ENCODE assay signal across 1 cellular context in genomic region chr17:19702231-19702641, GRCh38.
TF ChIP-seq lines count a peak whose summit lies in the region.

No MANE protein-coding gene starts in this region.

TF ChIP-seq in HepG2, 621 proteins besides CTCF, POLR2A, EP300 and RAD21 (continues in another document):
- TF ChIP-seq HNF1B (CRISPR knock-in tag; IDR thresholded peaks at IDR 0.05), result no peak
- peak; percentile 79 for TF ChIP-seq SKI (IDR thresholded peaks at IDR 0.05; ENCODE audit: partially characterized antibody)
- no peak for TF ChIP-seq SP1 (IDR thresholded peaks at IDR 0.05)
- TF ChIP-seq SP1 (CRISPR knock-in tag; IDR thresholded peaks at IDR 0.05), result no peak
- TF ChIP-seq PPARG (CRISPR knock-in tag; conservative IDR thresholded peaks at IDR 0.05), result peak; percentile 38
- TF ChIP-seq SP5 (CRISPR knock-in tag; IDR thresholded peaks at IDR 0.05; ENCODE audit: borderline replicate concordance, low read depth), result peak; percentile 42; the same call in 1 of the 2 replicates
- no peak for TF ChIP-seq ZXDC (CRISPR knock-in tag; IDR thresholded peaks at IDR 0.05)
- peak; percentile 45; the same call in 1 of the 2 replicates for TF ChIP-seq PHF21A (CRISPR knock-in tag; IDR thresholded peaks at IDR 0.05)
- no peak for TF ChIP-seq ZNF713 (CRISPR knock-in tag; IDR thresholded peaks at IDR 0.05)
- TF ChIP-seq CHCHD3 (CRISPR knock-in tag; IDR thresholded peaks at IDR 0.05), result no peak
- peak; percentile 82 for TF ChIP-seq ELF3 (CRISPR knock-in tag; IDR thresholded peaks at IDR 0.05)
- TF ChIP-seq MED1 (CRISPR knock-in tag; IDR thresholded peaks at IDR 0.05), result peak; percentile 36; the same call in 1 of the 2 replicates
- peak; percentile 59; the same call in 1 of the 2 replicates for TF ChIP-seq NR2F2 (IDR thresholded peaks at IDR 0.05; ENCODE audit: borderline replicate concordance, low read depth)
- peak; percentile 67; the same call in 1 of the 2 replicates for TF ChIP-seq HDAC2 (CRISPR knock-in tag; IDR thresholded peaks at IDR 0.05)
- no peak for TF ChIP-seq HDAC6 (IDR thresholded peaks at IDR 0.05; ENCODE audit: low read depth, low read length)
- TF ChIP-seq TARDBP (CRISPR knock-in tag; IDR thresholded peaks at IDR 0.05), result 0 out of 2 replicates have a peak, but pooled peaks have one; percentile 20
- TF ChIP-seq GRHL1 (CRISPR knock-in tag; conservative IDR thresholded peaks at IDR 0.05), result no peak
- TF ChIP-seq SPEN (CRISPR knock-in tag; IDR thresholded peaks at IDR 0.05; ENCODE audit: low read depth), result no peak
- peak; percentile 38 for TF ChIP-seq HNF4A (CRISPR knock-in tag; IDR thresholded peaks at IDR 0.05)
- TF ChIP-seq BCLAF1 (IDR thresholded peaks at IDR 0.05), result no peak
- no peak for TF ChIP-seq KDM1A (CRISPR knock-in tag; IDR thresholded peaks at IDR 0.05)
- TF ChIP-seq HOXA7 (CRISPR knock-in tag; IDR thresholded peaks at IDR 0.05), result no peak
- TF ChIP-seq RXRB (CRISPR knock-in tag; IDR thresholded peaks at IDR 0.05; ENCODE audit: borderline replicate concordance), result peak; percentile 49; the same call in 1 of the 2 replicates
- peak; percentile 27; the same call in 1 of the 2 replicates for TF ChIP-seq PATZ1 (CRISPR knock-in tag; IDR thresholded peaks at IDR 0.05)
- TF ChIP-seq NR2F1 (CRISPR knock-in tag; IDR thresholded peaks at IDR 0.05), result peak; percentile 72 to 73; a peak in 3 of 4 replicates
- peak; percentile 41; the same call in 1 of the 2 replicates for TF ChIP-seq NCOR1 (IDR thresholded peaks at IDR 0.05; ENCODE audit: borderline replicate concordance, low read length)
- TF ChIP-seq GABPA (IDR thresholded peaks at IDR 0.05; ENCODE audit: low read depth, low read length), result no peak
- 0 out of 2 replicates have a peak, but pooled peaks have one; percentile 12 for TF ChIP-seq GABPA (CRISPR knock-in tag; IDR thresholded peaks at IDR 0.05; ENCODE audit: low read depth)
- TF ChIP-seq HDAC1 (CRISPR knock-in tag; IDR thresholded peaks at IDR 0.05), result no peak
- TF ChIP-seq ZNF441 (CRISPR knock-in tag; IDR thresholded peaks at IDR 0.05; ENCODE audit: borderline replicate concordance), result no peak
- TF ChIP-seq HMG20B (CRISPR knock-in tag; conservative IDR thresholded peaks at IDR 0.05), result 0 out of 2 replicates have a peak, but pooled peaks have one; percentile 12
- 0 out of 2 replicates have a peak, but pooled peaks have one; percentile 36 for TF ChIP-seq ZBTB43 (CRISPR knock-in tag; conservative IDR thresholded peaks at IDR 0.05)
- no peak for TF ChIP-seq ZNF331 (CRISPR knock-in tag; IDR thresholded peaks at IDR 0.05)
- TF ChIP-seq SAP130 (CRISPR knock-in tag; IDR thresholded peaks at IDR 0.05; ENCODE audit: low read depth), result peak; percentile 58; the same call in 1 of the 2 replicates
- no peak for TF ChIP-seq SOX13 (IDR thresholded peaks at IDR 0.05)
- TF ChIP-seq SOX13 (CRISPR knock-in tag; conservative IDR thresholded peaks at IDR 0.05 in 1 of 2, IDR thresholded peaks at IDR 0.05 in 1 of 2), result peak in 1 of 2 experiments; percentile 38; a peak in 1 of 4 replicates
- TF ChIP-seq KDM6A (CRISPR knock-in tag; IDR thresholded peaks at IDR 0.05; ENCODE audit: low read depth), result no peak
- TF ChIP-seq MEIS2 (CRISPR knock-in tag; IDR thresholded peaks at IDR 0.05), result peak; percentile 68; the same call in 1 of the 2 replicates
- no peak for TF ChIP-seq XRCC5 (optimal IDR thresholded peaks at IDR 0.05; ENCODE audit: low read length)
- no peak for TF ChIP-seq YEATS4 (CRISPR knock-in tag; IDR thresholded peaks at IDR 0.05; ENCODE audit: borderline replicate concordance)
- no peak for TF ChIP-seq ATF7 (IDR thresholded peaks at IDR 0.05)
- TF ChIP-seq ATF7 (CRISPR knock-in tag; IDR thresholded peaks at IDR 0.05), result no peak
- peak; percentile 61; the same call in 1 of the 2 replicates for TF ChIP-seq SALL1 (CRISPR knock-in tag; IDR thresholded peaks at IDR 0.05)
- no peak for TF ChIP-seq POLR2AphosphoS5 (IDR thresholded peaks at IDR 0.05; ENCODE audit: low read depth, low read length)
- TF ChIP-seq LRRFIP1 (CRISPR knock-in tag; conservative IDR thresholded peaks at IDR 0.05), result no peak
- TF ChIP-seq NR2F6 (IDR thresholded peaks at IDR 0.05), result peak; percentile 91
- TF ChIP-seq NR2F6 (CRISPR knock-in tag; IDR thresholded peaks at IDR 0.05), result peak; percentile 95
- TF ChIP-seq ZNF513 (CRISPR knock-in tag; conservative IDR thresholded peaks at IDR 0.05), result no peak
- peak; percentile 37; the same call in 1 of the 2 replicates for TF ChIP-seq GATAD2A (CRISPR knock-in tag; IDR thresholded peaks at IDR 0.05)
